In genomic region chr1:202812176-202813026, GRCh38 we compare ENCODE assay signal across 11 cellular contexts. TPM values are rescaled to one million over a fixed set of nuclear protein-coding genes. Genes with fewer than 3 reads are reported as not detected.
DNase-seq lines count a peak whose midpoint lies in the region; ATAC-seq, FAIRE-seq and TF ChIP-seq lines count a peak whose summit lies in the region.
"Had no signal": no experiment of that assay in that cellular context is flagged by ENCODE, and none has a peak within 500 bp of the region (broad histone marks: within the 10 kb centered on the region; RNA-seq: fewer than 3 reads in every experiment).

No MANE protein-coding gene starts in this region.

- no peak overlapping the region for H2BK12ac ChIP-seq in mesenchymal stem cell (ENCODE audit: low read length in 2 of 2)

- POLR2A ChIA-PET in A549 (lab: Yijun Ruan, JAX) (no interaction called here), HCT116 (lab: Charles Lee) (interaction anchor here (1.2 to 1.3 kb wide), 2 partner anchors 24 to 47 kb away, joined by 3 to 4 read pairs; no protein-coding TSS in a partner anchor)

- no peak overlapping the region for H3K18ac ChIP-seq in mesenchymal stem cell (ENCODE audit: low read depth in 1 of 2, low read length in 2 of 2)

- RAD21 ChIA-PET in HCT116 (lab: Charles Lee; ENCODE audit: low non-redundant PET in 1 of 2, low total read pairs in 2 of 2, uncharacterized antibody in 2 of 2, unreplicated experiment in 2 of 2): no interaction called here

- no peak for FAIRE-seq in A549 (lab: Jason Lieb, UNC)
- FAIRE-seq: endothelial cell of umbilical vein had no signal

- no peak overlapping the region for H2BK5ac ChIP-seq in mesenchymal stem cell (ENCODE audit: low read depth, low read length, poor library complexity, severe bottlenecking)

- no peak overlapping the region for H3K4me3 ChIP-seq in A549
- no peak overlapping the region for H3K4me3 ChIP-seq in HCT116 (replicated peaks in 1 of 2; ENCODE audit: low read depth in 1 of 2, low read length in 2 of 2)
- peak overlapping the region in 1 of 2 experiments; percentile 97 for H3K4me3 ChIP-seq in mesenchymal stem cell (ENCODE audit: insufficient read depth in 1 of 2, low read depth in 1 of 2, low read length in 2 of 2)

- intact Hi-C loops in HCT116 (cut with micrococcal nuclease): loop anchor here (5.0 kb wide), 1 partner anchor 40 kb away; no protein-coding TSS in a partner anchor

- no peak overlapping the region for H2AFZ ChIP-seq in HCT116 (ENCODE audit: low read depth, low read length, poor library complexity, severe bottlenecking)
- H2AFZ ChIP-seq in mesenchymal stem cell (ENCODE audit: low read depth, low read length): no peak overlapping the region

- H3K4me1 ChIP-seq in A549: peaks cover 23% of the 10 kb centered on the region
- H3K4me1 ChIP-seq in HCT116 (ENCODE audit: control insufficient read depth in 1 of 2, insufficient read depth in 2 of 2, low read length in 2 of 2): peaks cover 22 to 34% of the 10 kb centered on the region in 2 experiments
- H3K4me1 ChIP-seq in mesenchymal stem cell (ENCODE audit: control insufficient read depth, insufficient read depth, low read depth, low read length): peaks cover 15% of the 10 kb centered on the region

- H3K79me1 ChIP-seq in mesenchymal stem cell (replicated peaks; ENCODE audit: low read length, poor library complexity, severe bottlenecking): peaks cover 11% of the 10 kb centered on the region

- BruUV-seq in HCT116 (replicated peaks; lab: Mats Ljungman, UMichigan): no TSS peak

- peak overlapping the region in 1 of 2 experiments; percentile 2; a peak in 1 of 6 replicates for H3K27ac ChIP-seq in A549
- no peak overlapping the region; the same call in 1 of the 2 replicates for H3K27ac ChIP-seq in HCT116 (ENCODE audit: low read depth, low read length)
- no peak overlapping the region for H3K27ac ChIP-seq in mesenchymal stem cell (ENCODE audit: low read length, poor library complexity, severe bottlenecking)

- WGBS in A549 (ENCODE audit: missing lambda C conversion rate): 69% methylated on average over 9 of the region's 9 CpGs
- WGBS in mesenchymal stem cell: 65% methylated on average over 9 of the region's 9 CpGs

- CTCF ChIA-PET in A549 (lab: Yijun Ruan, JAX) (interaction anchor here (0.9 to 1.9 kb wide), 4 partner anchors 8 to 93 kb away, joined by 3 to 4 read pairs (median 4); no protein-coding TSS in a partner anchor), HCT116 (lab: Charles Lee) (no interaction called here)

- ATAC-seq in A549 (no peak), HCT116 (no peak), omental fat pad (ENCODE audit: low FRiP score) (no peak), GM21515 (IDR thresholded peaks at IDR 0.05; ENCODE audit: unreplicated experiment) (no peak)
- ATAC-seq: Panc1 had no signal

- no peak overlapping the region for H2BK15ac ChIP-seq in mesenchymal stem cell (ENCODE audit: low read depth, poor library complexity, severe bottlenecking)

- H3K9me2 ChIP-seq in HCT116 (ENCODE audit: insufficient read depth): no peaks in the 10 kb centered on the region

- H4K20me1 ChIP-seq in HCT116 (ENCODE audit: insufficient read depth): no peaks in the 10 kb centered on the region

- H3K23ac ChIP-seq in mesenchymal stem cell (ENCODE audit: low read length in 2 of 2): no peak overlapping the region

- peak overlapping the region in 1 of 2 experiments; percentile 51 for H3K14ac ChIP-seq in mesenchymal stem cell (ENCODE audit: low read length in 2 of 2)

- TF ChIP-seq CTCF in A549 (IDR thresholded peaks at IDR 0.05) (no peak), HCT116 (IDR thresholded peaks at IDR 0.05 in 2 of 3, conservative IDR thresholded peaks at IDR 0.05 in 1 of 3; ENCODE audit: borderline replicate concordance in 1 of 3, insufficient read depth in 1 of 3, low read depth in 2 of 3, low read length in 2 of 3) (no peak), omental fat pad (IDR thresholded peaks at IDR 0.05) (no peak)

- H3K9me3 ChIP-seq in A549: no peaks in the 10 kb centered on the region
- no peaks in the 10 kb centered on the region for H3K9me3 ChIP-seq in HCT116 (ENCODE audit: control insufficient read depth in 1 of 2, insufficient read depth in 1 of 2, low read depth in 1 of 2, low read length in 2 of 2)
- no peaks in the 10 kb centered on the region for H3K9me3 ChIP-seq in mesenchymal stem cell (ENCODE audit: control insufficient read depth, low read length)

- TF ChIP-seq POLR2A in A549 (IDR thresholded peaks at IDR 0.05; ENCODE audit: low read length) (no peak), HCT116 (IDR thresholded peaks at IDR 0.05; ENCODE audit: borderline replicate concordance, extremely low read depth, insufficient read depth, insufficient read length) (no peak)

- H2AK5ac ChIP-seq in mesenchymal stem cell (ENCODE audit: low read length, severe bottlenecking): peak overlapping the region; percentile 74

- TF ChIP-seq RAD21 in A549 (conservative IDR thresholded peaks at IDR 0.05 in 1 of 2, IDR thresholded peaks at IDR 0.05 in 1 of 2) (no peak), HCT116 (IDR thresholded peaks at IDR 0.05; ENCODE audit: low read depth) (no peak)

- H3K9ac ChIP-seq in HCT116 (ENCODE audit: low read length) (no peak overlapping the region), mesenchymal stem cell (ENCODE audit: low read length) (no peak overlapping the region)

- no peak overlapping the region for H3K4ac ChIP-seq in mesenchymal stem cell (ENCODE audit: low read depth in 1 of 2, low read length in 2 of 2)

- no peak for TF ChIP-seq EP300 in A549 (IDR thresholded peaks at IDR 0.05)

- H3K4me2 ChIP-seq in A549 (peak overlapping the region; percentile 94), HCT116 (ENCODE audit: low read length) (peak overlapping the region; percentile 81), mesenchymal stem cell (ENCODE audit: low read length, poor library complexity, severe bottlenecking) (no peak overlapping the region)

- no peaks in the 10 kb centered on the region for H3K36me3 ChIP-seq in HCT116 (ENCODE audit: control insufficient read depth in 1 of 2, insufficient read depth in 2 of 2, low read length in 2 of 2)
- H3K36me3 ChIP-seq in mesenchymal stem cell (ENCODE audit: control insufficient read depth in 1 of 2, insufficient read depth in 2 of 2, low read depth in 1 of 2, low read length in 2 of 2): no peaks in the 10 kb centered on the region

- H3K27me3 ChIP-seq in HCT116 (ENCODE audit: insufficient read depth, low read length): no peaks in the 10 kb centered on the region
- H3K27me3 ChIP-seq in mesenchymal stem cell (ENCODE audit: control insufficient read depth in 1 of 2, insufficient read depth in 1 of 2, low read length in 2 of 2): peaks cover 6 to 9% of the 10 kb centered on the region in 2 experiments

- H4K91ac ChIP-seq in mesenchymal stem cell (ENCODE audit: low read length): no peak overlapping the region

- no peak overlapping the region for H4K8ac ChIP-seq in mesenchymal stem cell (ENCODE audit: low read length)

- peak in 1 of 2 experiments; percentile 25 for DNase-seq in A549 (ENCODE audit: low read depth in 1 of 2, low spot score in 1 of 2)
- DNase-seq in HCT116 (ENCODE audit: low read depth, low spot score): no peak
- DNase-seq in astrocyte of the hippocampus (ENCODE audit: low read depth, low spot score): peak; percentile 16
- no peak for DNase-seq in mesenchymal stem cell
- no peak for DNase-seq in omental fat pad (ENCODE audit: low spot score)
- no peak for DNase-seq in NOMO-1 treated with dmso at 0.1 percent for 144 hours (lab: John Stamatoyannopoulos, UW; ENCODE audit: unreplicated experiment)
- no peak for DNase-seq in stimulated activated CD4-positive, alpha-beta T cell treated with anti-CD3 and anti-CD28 coated beads, Interleukin-15, amount 100 ng/mL, for 24 hours
- DNase-seq: NCI-H1105 treated with DMSO at 0.1 percent for 48 hours had no signal

- no peaks in the 10 kb centered on the region for H3K79me2 ChIP-seq in HCT116 (ENCODE audit: insufficient read depth, low read length)

- no peak overlapping the region for H2BK120ac ChIP-seq in mesenchymal stem cell (ENCODE audit: low read depth, low read length)

TF ChIP-seq in A549, 52 proteins besides CTCF, POLR2A, EP300 and RAD21 (continues in another document):
- TF ChIP-seq HDAC2 (IDR thresholded peaks at IDR 0.05) (no peak), FOSB (CRISPR knock-in tag; IDR thresholded peaks at IDR 0.05) (no peak), ZNF302 (CRISPR knock-in tag; IDR thresholded peaks at IDR 0.05) (no peak)

TF ChIP-seq in HCT116, 20 proteins besides CTCF, POLR2A, EP300 and RAD21:
- no peak for TF ChIP-seq ZNF274 (IDR thresholded peaks at IDR 0.05; ENCODE audit: low read depth, low read length)
- 0 out of 2 replicates have a peak, but pooled peaks have one; percentile 12 for TF ChIP-seq MAX (IDR thresholded peaks at IDR 0.05)
- TF ChIP-seq FOSL1 (IDR thresholded peaks at IDR 0.05; ENCODE audit: low read depth): 0 out of 2 replicates have a peak, but pooled peaks have one; percentile 12

RNA-seq across cellular contexts. Expression of gene PCAT6, which starts 1.6 kb away (rescaled TPM):
- polyA plus RNA-seq in A549 (2011; rRNA removed): 2.3 and 3.5 TPM in 2 replicates
- 1.9 and 3.2 TPM in 2 replicates for polyA plus RNA-seq in A549 (2012; cell fraction: cytosol; rRNA removed)
- 3.1 TPM in 2 replicates for polyA plus RNA-seq in A549 (2012; cell fraction: nucleus; rRNA removed)
- polyA plus RNA-seq in A549 (2017; fragmentation: RNase III; extraction: RNeasy Plus Mini Kit Qiagen cat#74134 plus additional on column Dnase treatment): 1.9 to 3.1 TPM (median 2.4 TPM) in 3 replicates
- polyA minus RNA-seq in A549 (2011; rRNA and poly(A)+ RNA removed): 0.49 and 2.5 TPM in 2 replicates
- total RNA-seq in HCT116 (2021; ENCODE audit: unreplicated experiment): 1.9 TPM
- polyA plus RNA-seq in HCT116 (2012): 2.6 and 3.7 TPM in 2 replicates
- polyA plus RNA-seq in mesenchymal stem cell (2013, experiment 1 of 2): 9.8 TPM
- polyA plus RNA-seq in mesenchymal stem cell (2013, experiment 2 of 2): 9.7 TPM
- not detected for total RNA-seq in omental fat pad

RNA-seq across cellular contexts. Expression of gene KDM5B, which starts 4.2 kb away (rescaled TPM):
- polyA plus RNA-seq in A549 (2011; rRNA removed) (44.3 and 45.1 TPM in 2 replicates), A549 (2017; fragmentation: RNase III; extraction: RNeasy Plus Mini Kit Qiagen cat#74134 plus additional on column Dnase treatment) (14.1 to 16.4 TPM (median 15.8 TPM) in 3 replicates)
- polyA plus RNA-seq in A549 (2012; cell fraction: cytosol; rRNA removed): 7.3 and 7.9 TPM in 2 replicates
- polyA plus RNA-seq in A549 (2012; cell fraction: nucleus; rRNA removed): 11.2 and 18.0 TPM in 2 replicates
- 84.5 and 89.4 TPM in 2 replicates for polyA minus RNA-seq in A549 (2011; rRNA and poly(A)+ RNA removed)
- total RNA-seq in HCT116 (2021; ENCODE audit: unreplicated experiment) (44.6 TPM), omental fat pad (10 to 100 TPM; 40.8 to 69.7 (median 45.7) TPM)
- polyA plus RNA-seq in HCT116 (2012): 15.0 and 17.1 TPM in 2 replicates
- 35.8 TPM for polyA plus RNA-seq in mesenchymal stem cell (2013, experiment 1 of 2)
- 33.6 TPM for polyA plus RNA-seq in mesenchymal stem cell (2013, experiment 2 of 2)

Comparison
In these comparisons a context has a peak if more than half of its experiments do, and no peak if none do; other contexts are left out.
1. Of the 6 proteins assayed by ChIP-seq in both A549 and HCT116: peak only in A549: none; only in HCT116: MAX; in both: none; in neither: 5.